In genomic region chr16:87492721-87493554, GRCh38 we compare ENCODE assay signal across 8 cellular contexts. TPM values are rescaled to one million over a fixed set of nuclear protein-coding genes. Genes with fewer than 3 reads are reported as not detected.
DNase-seq lines count a peak whose midpoint lies in the region; ATAC-seq lines count a peak whose summit lies in the region.

ZCCHC14 (minus strand) TSS chr16:87493024; CDS start chr16:87492238, 786 bp downstream.

- H3K4me1 ChIP-seq in CD4-positive, CD25-positive, alpha-beta regulatory T cell (ENCODE audit: control insufficient read depth, insufficient read depth, low read length, poor library complexity, severe bottlenecking) = peaks cover 53% of the 10 kb centered on the region
- peaks cover 28% of the 10 kb centered on the region for H3K4me1 ChIP-seq in effector memory CD4-positive, alpha-beta T cell (ENCODE audit: control insufficient read depth, insufficient read depth, low read length, poor library complexity, severe bottlenecking)

- peaks cover 19% of the 10 kb centered on the region for H3K27me3 Mint-ChIP-seq in CD4-positive, CD25-positive, alpha-beta regulatory T cell

- peak within 1 kb of the TSS; percentile 88 to 98 (median 90) for H3K27ac Mint-ChIP-seq in CD4-positive, CD25-positive, alpha-beta regulatory T cell

- H3K9me3 Mint-ChIP-seq in CD4-positive, CD25-positive, alpha-beta regulatory T cell = no peaks in the 10 kb centered on the region

- peak within 1 kb of the TSS; percentile 87 to 95 (median 91) for H3K4me3 Mint-ChIP-seq in CD4-positive, CD25-positive, alpha-beta regulatory T cell

- peaks cover 14 to 59% (median 41%) of the 10 kb centered on the region in 4 donors for H3K4me1 Mint-ChIP-seq in CD4-positive, CD25-positive, alpha-beta regulatory T cell

- H3K36me3 Mint-ChIP-seq in CD4-positive, CD25-positive, alpha-beta regulatory T cell = no peaks in the 10 kb centered on the region

- peak within 1 kb of the TSS; percentile 41 for H3K4me3 ChIP-seq in CD4-positive, CD25-positive, alpha-beta regulatory T cell (ENCODE audit: low read depth, low read length)
- peak within 1 kb of the TSS; percentile 54 for H3K4me3 ChIP-seq in effector memory CD4-positive, alpha-beta T cell (ENCODE audit: insufficient read depth, low read depth, low read length, poor library complexity, severe bottlenecking)

- H3K36me3 ChIP-seq in CD4-positive, CD25-positive, alpha-beta regulatory T cell (ENCODE audit: control insufficient read depth, insufficient read depth, low read length) = no peaks in the 10 kb centered on the region
- H3K36me3 ChIP-seq in effector memory CD4-positive, alpha-beta T cell (ENCODE audit: control insufficient read depth, insufficient read depth, low read length) = no peaks in the 10 kb centered on the region

- peak; percentile 95 to 97 for ATAC-seq in CD4-positive, CD25-positive, alpha-beta regulatory T cell (ENCODE audit: low read depth in 2 of 2)
- ATAC-seq in GM19397 (IDR thresholded peaks at IDR 0.05; ENCODE audit: unreplicated experiment) (peak; percentile 82), HG03571 (IDR thresholded peaks at IDR 0.05; ENCODE audit: unreplicated experiment) (peak; percentile 74)

- no peaks in the 10 kb centered on the region for H3K27me3 ChIP-seq in CD4-positive, CD25-positive, alpha-beta regulatory T cell (ENCODE audit: control insufficient read depth, insufficient read depth, low read length)
- no peaks in the 10 kb centered on the region for H3K27me3 ChIP-seq in effector memory CD4-positive, alpha-beta T cell (replicated peaks; ENCODE audit: control insufficient read depth, insufficient read depth, low read length, poor library complexity, severe bottlenecking)

- H3K27ac ChIP-seq in CD4-positive, CD25-positive, alpha-beta regulatory T cell (ENCODE audit: insufficient read depth, low read length, poor library complexity, severe bottlenecking) = peak within 1 kb of the TSS; percentile 78
- H3K27ac ChIP-seq in effector memory CD4-positive, alpha-beta T cell (ENCODE audit: insufficient read depth, low read length, poor library complexity, severe bottlenecking) = no peak within 1 kb of the TSS

- peak; percentile 99 for DNase-seq in CD4-positive, CD25-positive, alpha-beta regulatory T cell
- DNase-seq in NCI-H82 treated with DMSO at 0.1 percent for 48 hours (lab: John Stamatoyannopoulos, UW; ENCODE audit: unreplicated experiment) = peak; percentile 84
- peak; percentile 99 for DNase-seq in activated CD8-positive, alpha-beta memory T cell treated with anti-CD3 and anti-CD28 coated beads for 24 hours
- DNase-seq in effector memory CD4-positive, alpha-beta T cell = peak; percentile 96 to 98 (median 98)
- DNase-seq in medulla oblongata (ENCODE audit: extremely low spot score) = peak; percentile 99
- peak; percentile 98 to 99 (median 98) for DNase-seq in stimulated activated CD4-positive, alpha-beta T cell treated with anti-CD3 and anti-CD28 coated beads, TNF-alpha, amount 100 ng/mL, for 4 hours (ENCODE audit: low read depth in 3 of 3)

- H3K9me3 ChIP-seq in CD4-positive, CD25-positive, alpha-beta regulatory T cell (ENCODE audit: control insufficient read depth in 2 of 2, low read length in 2 of 2) = no peaks in the 10 kb centered on the region
- H3K9me3 ChIP-seq in effector memory CD4-positive, alpha-beta T cell (ENCODE audit: control insufficient read depth, low read length) = no peaks in the 10 kb centered on the region

RNA-seq across cellular contexts. Expression of gene ZCCHC14, which starts in this region (rescaled TPM):
- 33.7 TPM for total RNA-seq in CD4-positive, CD25-positive, alpha-beta regulatory T cell
- polyA plus RNA-seq in CD4-positive, CD25-positive, alpha-beta regulatory T cell = 1 to 10 TPM; 1.6 to 2.2 (median 1.8) TPM
